ENCODE assay signal across 1 cellular context in the genomic region with DNA sequence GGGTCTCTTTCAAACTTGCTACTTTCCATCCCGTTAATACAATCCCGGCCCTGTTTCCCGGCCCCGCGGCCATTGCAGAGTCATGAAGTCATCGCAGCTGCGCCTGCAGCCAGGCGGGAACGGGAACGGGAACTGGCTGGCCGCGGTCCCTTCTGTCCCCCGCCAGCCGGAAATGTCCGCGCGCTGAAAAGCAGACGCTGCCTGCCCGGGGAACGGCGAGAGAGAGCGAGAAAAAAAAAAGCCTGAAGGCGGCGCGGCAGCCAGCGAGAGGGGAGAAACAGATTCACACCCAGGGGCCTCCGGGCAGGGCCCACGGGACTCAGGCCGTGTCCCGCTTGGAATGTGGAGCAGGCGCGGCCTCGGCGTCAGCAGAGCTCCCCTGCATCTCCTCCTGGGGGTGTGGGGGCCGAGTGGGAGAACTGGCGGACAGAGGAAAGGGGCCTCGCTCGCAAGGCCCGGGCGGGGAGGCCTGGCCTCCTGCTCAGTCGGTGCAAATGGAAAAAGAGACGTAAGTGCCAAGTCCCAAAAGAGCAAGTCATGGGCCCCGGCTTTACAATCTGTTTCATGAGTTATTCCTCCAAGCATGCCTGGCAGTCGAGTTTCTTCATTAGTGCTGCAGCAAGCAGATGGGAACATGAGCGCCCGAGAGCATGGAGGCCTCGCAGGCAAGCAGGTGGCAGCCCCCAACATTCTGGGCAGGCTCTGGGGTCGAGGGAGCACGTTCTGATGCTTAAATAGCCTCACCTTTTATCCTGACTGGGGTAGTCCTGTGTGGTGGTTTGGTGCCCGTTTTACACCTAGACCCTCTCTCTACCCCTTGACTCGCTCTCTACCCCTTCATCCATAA.
TF ChIP-seq lines count a peak whose summit lies in the region.

No MANE protein-coding gene starts in this region.

TF ChIP-seq in K562, 482 proteins besides CTCF, POLR2A, EP300 and RAD21 (continued from another document and continues in another):
- TF ChIP-seq, protein P1, sequence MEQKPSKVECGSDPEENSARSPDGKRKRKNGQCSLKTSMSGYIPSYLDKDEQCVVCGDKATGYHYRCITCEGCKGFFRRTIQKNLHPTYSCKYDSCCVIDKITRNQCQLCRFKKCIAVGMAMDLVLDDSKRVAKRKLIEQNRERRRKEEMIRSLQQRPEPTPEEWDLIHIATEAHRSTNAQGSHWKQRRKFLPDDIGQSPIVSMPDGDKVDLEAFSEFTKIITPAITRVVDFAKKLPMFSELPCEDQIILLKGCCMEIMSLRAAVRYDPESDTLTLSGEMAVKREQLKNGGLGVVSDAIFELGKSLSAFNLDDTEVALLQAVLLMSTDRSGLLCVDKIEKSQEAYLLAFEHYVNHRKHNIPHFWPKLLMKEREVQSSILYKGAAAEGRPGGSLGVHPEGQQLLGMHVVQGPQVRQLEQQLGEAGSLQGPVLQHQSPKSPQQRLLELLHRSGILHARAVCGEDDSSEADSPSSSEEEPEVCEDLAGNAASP (IDR thresholded peaks at IDR 0.05), result no peak
- TF ChIP-seq ZNF3 (CRISPR knock-in tag; IDR thresholded peaks at IDR 0.05) (no peak), GABPA (tag; conservative IDR thresholded peaks at IDR 0.05; ENCODE audit: low read depth) (peak; percentile 66), U2AF2 (optimal IDR thresholded peaks at IDR 0.05; ENCODE audit: low read depth, low read length) (no peak), ATF1 (CRISPR knock-in tag; IDR thresholded peaks at IDR 0.05) (no peak), ATF1 (tag; IDR thresholded peaks at IDR 0.05) (peak; percentile 55), CBX2 (IDR thresholded peaks at IDR 0.05; ENCODE audit: insufficient read depth, low read length, poor library complexity, severe bottlenecking) (no peak), TCF7L2 (IDR thresholded peaks at IDR 0.05; ENCODE audit: low read depth, low read length) (no peak), CREB1 (IDR thresholded peaks at IDR 0.05) (0 out of 2 replicates have a peak, but pooled peaks have one; percentile 18), CREB1 (CRISPR knock-in tag; IDR thresholded peaks at IDR 0.05) (peak; percentile 35; the same call in 1 of the 2 replicates), ZNF75A (CRISPR knock-in tag; IDR thresholded peaks at IDR 0.05) (no peak), EGR1 (conservative IDR thresholded peaks at IDR 0.05) (no peak), RNF2 (IDR thresholded peaks at IDR 0.05) (no peak), RBM34 (IDR thresholded peaks at IDR 0.05; ENCODE audit: borderline replicate concordance, insufficient read depth, low read length) (no peak), ZNF699 (CRISPR knock-in tag; IDR thresholded peaks at IDR 0.05; ENCODE audit: insufficient replicate concordance) (no peak), FOXA3 (CRISPR knock-in tag; conservative IDR thresholded peaks at IDR 0.05 in 1 of 2, IDR thresholded peaks at IDR 0.05 in 1 of 2) (no peak), GATAD2B (IDR thresholded peaks at IDR 0.05; ENCODE audit: borderline replicate concordance) (no peak), GABPB1 (CRISPR knock-in tag; IDR thresholded peaks at IDR 0.05) (peak; percentile 30; the same call in 1 of the 2 replicates), LCOR (CRISPR knock-in tag; IDR thresholded peaks at IDR 0.05) (no peak), ZNF324 (CRISPR knock-in tag; IDR thresholded peaks at IDR 0.05) (no peak)
- TF ChIP-seq, protein P2, sequence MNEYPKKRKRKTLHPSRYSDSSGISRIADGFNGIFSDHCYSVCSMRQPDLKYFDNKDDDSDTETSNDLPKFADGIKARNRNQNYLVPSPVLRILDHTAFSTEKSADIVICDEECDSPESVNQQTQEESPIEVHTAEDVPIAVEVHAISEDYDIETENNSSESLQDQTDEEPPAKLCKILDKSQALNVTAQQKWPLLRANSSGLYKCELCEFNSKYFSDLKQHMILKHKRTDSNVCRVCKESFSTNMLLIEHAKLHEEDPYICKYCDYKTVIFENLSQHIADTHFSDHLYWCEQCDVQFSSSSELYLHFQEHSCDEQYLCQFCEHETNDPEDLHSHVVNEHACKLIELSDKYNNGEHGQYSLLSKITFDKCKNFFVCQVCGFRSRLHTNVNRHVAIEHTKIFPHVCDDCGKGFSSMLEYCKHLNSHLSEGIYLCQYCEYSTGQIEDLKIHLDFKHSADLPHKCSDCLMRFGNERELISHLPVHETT (CRISPR knock-in tag; conservative IDR thresholded peaks at IDR 0.05 in 1 of 2, IDR thresholded peaks at IDR 0.05 in 1 of 2), result 0 out of 4 replicates have a peak, but pooled peaks of 1 of the 2 experiments have one; percentile 50
- TF ChIP-seq, protein P3, sequence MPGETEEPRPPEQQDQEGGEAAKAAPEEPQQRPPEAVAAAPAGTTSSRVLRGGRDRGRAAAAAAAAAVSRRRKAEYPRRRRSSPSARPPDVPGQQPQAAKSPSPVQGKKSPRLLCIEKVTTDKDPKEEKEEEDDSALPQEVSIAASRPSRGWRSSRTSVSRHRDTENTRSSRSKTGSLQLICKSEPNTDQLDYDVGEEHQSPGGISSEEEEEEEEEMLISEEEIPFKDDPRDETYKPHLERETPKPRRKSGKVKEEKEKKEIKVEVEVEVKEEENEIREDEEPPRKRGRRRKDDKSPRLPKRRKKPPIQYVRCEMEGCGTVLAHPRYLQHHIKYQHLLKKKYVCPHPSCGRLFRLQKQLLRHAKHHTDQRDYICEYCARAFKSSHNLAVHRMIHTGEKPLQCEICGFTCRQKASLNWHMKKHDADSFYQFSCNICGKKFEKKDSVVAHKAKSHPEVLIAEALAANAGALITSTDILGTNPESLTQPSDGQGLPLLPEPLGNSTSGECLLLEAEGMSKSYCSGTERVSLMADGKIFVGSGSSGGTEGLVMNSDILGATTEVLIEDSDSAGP (CRISPR knock-in tag; IDR thresholded peaks at IDR 0.05), result no peak
- TF ChIP-seq, protein P4, sequence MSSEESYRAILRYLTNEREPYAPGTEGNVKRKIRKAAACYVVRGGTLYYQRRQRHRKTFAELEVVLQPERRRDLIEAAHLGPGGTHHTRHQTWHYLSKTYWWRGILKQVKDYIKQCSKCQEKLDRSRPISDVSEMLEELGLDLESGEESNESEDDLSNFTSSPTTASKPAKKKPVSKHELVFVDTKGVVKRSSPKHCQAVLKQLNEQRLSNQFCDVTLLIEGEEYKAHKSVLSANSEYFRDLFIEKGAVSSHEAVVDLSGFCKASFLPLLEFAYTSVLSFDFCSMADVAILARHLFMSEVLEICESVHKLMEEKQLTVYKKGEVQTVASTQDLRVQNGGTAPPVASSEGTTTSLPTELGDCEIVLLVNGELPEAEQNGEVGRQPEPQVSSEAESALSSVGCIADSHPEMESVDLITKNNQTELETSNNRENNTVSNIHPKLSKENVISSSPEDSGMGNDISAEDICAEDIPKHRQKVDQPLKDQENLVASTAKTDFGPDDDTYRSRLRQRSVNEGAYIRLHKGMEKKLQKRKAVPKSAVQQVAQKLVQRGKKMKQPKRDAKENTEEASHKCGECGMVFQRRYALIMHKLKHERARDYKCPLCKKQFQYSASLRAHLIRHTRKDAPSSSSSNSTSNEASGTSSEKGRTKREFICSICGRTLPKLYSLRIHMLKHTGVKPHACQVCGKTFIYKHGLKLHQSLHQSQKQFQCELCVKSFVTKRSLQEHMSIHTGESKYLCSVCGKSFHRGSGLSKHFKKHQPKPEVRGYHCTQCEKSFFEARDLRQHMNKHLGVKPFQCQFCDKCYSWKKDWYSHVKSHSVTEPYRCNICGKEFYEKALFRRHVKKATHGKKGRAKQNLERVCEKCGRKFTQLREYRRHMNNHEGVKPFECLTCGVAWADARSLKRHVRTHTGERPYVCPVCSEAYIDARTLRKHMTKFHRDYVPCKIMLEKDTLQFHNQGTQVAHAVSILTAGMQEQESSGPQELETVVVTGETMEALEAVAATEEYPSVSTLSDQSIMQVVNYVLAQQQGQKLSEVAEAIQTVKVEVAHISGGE (CRISPR knock-in tag; IDR thresholded peaks at IDR 0.05), result peak in 1 of 3 experiments; percentile 49; a peak in 1 of 6 replicates
- TF ChIP-seq, protein P5, sequence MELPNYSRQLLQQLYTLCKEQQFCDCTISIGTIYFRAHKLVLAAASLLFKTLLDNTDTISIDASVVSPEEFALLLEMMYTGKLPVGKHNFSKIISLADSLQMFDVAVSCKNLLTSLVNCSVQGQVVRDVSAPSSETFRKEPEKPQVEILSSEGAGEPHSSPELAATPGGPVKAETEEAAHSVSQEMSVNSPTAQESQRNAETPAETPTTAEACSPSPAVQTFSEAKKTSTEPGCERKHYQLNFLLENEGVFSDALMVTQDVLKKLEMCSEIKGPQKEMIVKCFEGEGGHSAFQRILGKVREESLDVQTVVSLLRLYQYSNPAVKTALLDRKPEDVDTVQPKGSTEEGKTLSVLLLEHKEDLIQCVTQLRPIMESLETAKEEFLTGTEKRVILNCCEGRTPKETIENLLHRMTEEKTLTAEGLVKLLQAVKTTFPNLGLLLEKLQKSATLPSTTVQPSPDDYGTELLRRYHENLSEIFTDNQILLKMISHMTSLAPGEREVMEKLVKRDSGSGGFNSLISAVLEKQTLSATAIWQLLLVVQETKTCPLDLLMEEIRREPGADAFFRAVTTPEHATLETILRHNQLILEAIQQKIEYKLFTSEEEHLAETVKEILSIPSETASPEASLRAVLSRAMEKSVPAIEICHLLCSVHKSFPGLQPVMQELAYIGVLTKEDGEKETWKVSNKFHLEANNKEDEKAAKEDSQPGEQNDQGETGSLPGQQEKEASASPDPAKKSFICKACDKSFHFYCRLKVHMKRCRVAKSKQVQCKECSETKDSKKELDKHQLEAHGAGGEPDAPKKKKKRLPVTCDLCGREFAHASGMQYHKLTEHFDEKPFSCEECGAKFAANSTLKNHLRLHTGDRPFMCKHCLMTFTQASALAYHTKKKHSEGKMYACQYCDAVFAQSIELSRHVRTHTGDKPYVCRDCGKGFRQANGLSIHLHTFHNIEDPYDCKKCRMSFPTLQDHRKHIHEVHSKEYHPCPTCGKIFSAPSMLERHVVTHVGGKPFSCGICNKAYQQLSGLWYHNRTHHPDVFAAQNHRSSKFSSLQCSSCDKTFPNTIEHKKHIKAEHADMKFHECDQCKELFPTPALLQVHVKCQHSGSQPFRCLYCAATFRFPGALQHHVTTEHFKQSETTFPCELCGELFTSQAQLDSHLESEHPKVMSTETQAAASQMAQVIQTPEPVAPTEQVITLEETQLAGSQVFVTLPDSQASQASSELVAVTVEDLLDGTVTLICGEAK (IDR thresholded peaks at IDR 0.05), result 0 out of 2 replicates have a peak, but pooled peaks have one; percentile 48
- TF ChIP-seq, protein P5 (CRISPR knock-in tag; IDR thresholded peaks at IDR 0.05), result no peak
- TF ChIP-seq, protein P6, sequence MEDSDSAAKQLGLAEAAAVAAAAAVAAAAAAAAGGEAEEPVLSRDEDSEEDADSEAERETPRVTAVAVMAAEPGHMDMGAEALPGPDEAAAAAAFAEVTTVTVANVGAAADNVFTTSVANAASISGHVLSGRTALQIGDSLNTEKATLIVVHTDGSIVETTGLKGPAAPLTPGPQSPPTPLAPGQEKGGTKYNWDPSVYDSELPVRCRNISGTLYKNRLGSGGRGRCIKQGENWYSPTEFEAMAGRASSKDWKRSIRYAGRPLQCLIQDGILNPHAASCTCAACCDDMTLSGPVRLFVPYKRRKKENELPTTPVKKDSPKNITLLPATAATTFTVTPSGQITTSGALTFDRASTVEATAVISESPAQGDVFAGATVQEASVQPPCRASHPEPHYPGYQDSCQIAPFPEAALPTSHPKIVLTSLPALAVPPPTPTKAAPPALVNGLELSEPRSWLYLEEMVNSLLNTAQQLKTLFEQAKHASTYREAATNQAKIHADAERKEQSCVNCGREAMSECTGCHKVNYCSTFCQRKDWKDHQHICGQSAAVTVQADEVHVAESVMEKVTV (CRISPR knock-in tag; IDR thresholded peaks at IDR 0.05), result no peak
- TF ChIP-seq, protein P7, sequence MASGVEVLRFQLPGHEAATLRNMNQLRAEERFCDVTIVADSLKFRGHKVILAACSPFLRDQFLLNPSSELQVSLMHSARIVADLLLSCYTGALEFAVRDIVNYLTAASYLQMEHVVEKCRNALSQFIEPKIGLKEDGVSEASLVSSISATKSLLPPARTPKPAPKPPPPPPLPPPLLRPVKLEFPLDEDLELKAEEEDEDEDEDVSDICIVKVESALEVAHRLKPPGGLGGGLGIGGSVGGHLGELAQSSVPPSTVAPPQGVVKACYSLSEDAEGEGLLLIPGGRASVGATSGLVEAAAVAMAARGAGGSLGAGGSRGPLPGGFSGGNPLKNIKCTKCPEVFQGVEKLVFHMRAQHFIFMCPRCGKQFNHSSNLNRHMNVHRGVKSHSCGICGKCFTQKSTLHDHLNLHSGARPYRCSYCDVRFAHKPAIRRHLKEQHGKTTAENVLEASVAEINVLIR (CRISPR knock-in tag; IDR thresholded peaks at IDR 0.05), result 0 out of 2 replicates have a peak, but pooled peaks have one; percentile 18
- TF ChIP-seq, protein P8, sequence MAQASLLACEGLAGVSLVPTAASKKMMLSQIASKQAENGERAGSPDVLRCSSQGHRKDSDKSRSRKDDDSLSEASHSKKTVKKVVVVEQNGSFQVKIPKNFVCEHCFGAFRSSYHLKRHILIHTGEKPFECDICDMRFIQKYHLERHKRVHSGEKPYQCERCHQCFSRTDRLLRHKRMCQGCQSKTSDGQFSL (CRISPR knock-in tag; IDR thresholded peaks at IDR 0.05), result no peak
- TF ChIP-seq, protein P8 (tag; IDR thresholded peaks at IDR 0.05), result no peak
- TF ChIP-seq, protein P9, sequence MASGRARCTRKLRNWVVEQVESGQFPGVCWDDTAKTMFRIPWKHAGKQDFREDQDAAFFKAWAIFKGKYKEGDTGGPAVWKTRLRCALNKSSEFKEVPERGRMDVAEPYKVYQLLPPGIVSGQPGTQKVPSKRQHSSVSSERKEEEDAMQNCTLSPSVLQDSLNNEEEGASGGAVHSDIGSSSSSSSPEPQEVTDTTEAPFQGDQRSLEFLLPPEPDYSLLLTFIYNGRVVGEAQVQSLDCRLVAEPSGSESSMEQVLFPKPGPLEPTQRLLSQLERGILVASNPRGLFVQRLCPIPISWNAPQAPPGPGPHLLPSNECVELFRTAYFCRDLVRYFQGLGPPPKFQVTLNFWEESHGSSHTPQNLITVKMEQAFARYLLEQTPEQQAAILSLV (tag; IDR thresholded peaks at IDR 0.05), result no peak
